In genomic region chr3:64224826-64225606, GRCh38 we compare ENCODE assay signal across 9 cellular contexts. TPM values are rescaled to one million over a fixed set of nuclear protein-coding genes. Genes with fewer than 3 reads are reported as not detected.
DNase-seq lines count a peak whose midpoint lies in the region; ATAC-seq and TF ChIP-seq lines count a peak whose summit lies in the region.
"Had no signal": no experiment of that assay in that cellular context is flagged by ENCODE, and none has a peak within 500 bp of the region (broad histone marks: within the 10 kb centered on the region; RNA-seq: fewer than 3 reads in every experiment).

A gene with protein sequence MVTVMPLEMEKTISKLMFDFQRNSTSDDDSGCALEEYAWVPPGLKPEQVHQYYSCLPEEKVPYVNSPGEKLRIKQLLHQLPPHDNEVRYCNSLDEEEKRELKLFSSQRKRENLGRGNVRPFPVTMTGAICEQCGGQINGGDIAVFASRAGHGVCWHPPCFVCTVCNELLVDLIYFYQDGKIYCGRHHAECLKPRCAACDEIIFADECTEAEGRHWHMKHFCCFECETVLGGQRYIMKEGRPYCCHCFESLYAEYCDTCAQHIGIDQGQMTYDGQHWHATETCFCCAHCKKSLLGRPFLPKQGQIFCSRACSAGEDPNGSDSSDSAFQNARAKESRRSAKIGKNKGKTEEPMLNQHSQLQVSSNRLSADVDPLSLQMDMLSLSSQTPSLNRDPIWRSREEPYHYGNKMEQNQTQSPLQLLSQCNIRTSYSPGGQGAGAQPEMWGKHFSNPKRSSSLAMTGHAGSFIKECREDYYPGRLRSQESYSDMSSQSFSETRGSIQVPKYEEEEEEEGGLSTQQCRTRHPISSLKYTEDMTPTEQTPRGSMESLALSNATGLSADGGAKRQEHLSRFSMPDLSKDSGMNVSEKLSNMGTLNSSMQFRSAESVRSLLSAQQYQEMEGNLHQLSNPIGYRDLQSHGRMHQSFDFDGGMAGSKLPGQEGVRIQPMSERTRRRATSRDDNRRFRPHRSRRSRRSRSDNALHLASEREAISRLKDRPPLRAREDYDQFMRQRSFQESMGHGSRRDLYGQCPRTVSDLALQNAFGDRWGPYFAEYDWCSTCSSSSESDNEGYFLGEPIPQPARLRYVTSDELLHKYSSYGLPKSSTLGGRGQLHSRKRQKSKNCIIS (minus strand): TSS chr3:64225466. CDS start chr3:64198927, 26,539 bp downstream.

- no peaks in the 10 kb centered on the region for H3K27me3 ChIP-seq in adipocyte (replicated peaks; ENCODE audit: control insufficient read depth, insufficient read depth, low read length)
- no peaks in the 10 kb centered on the region for H3K27me3 ChIP-seq in cardiac muscle cell
- no peaks in the 10 kb centered on the region for H3K27me3 ChIP-seq in ovary

- H3K27ac Mint-ChIP-seq in activated CD4-positive, alpha-beta memory T cell treated with anti-CD3 and anti-CD28 coated beads for 36 hours: no peak within 1 kb of the TSS

- H3K4me1 ChIP-seq in adipocyte (ENCODE audit: control insufficient read depth, insufficient read depth, low read length) (peaks cover 68% of the 10 kb centered on the region), cardiac muscle cell (ENCODE audit: low read depth) (peaks cover 14% of the 10 kb centered on the region), ovary (ENCODE audit: insufficient read depth) (peaks cover 14% of the 10 kb centered on the region)

- peaks cover 4% of the 10 kb centered on the region for H3K27me3 Mint-ChIP-seq in activated CD4-positive, alpha-beta memory T cell treated with anti-CD3 and anti-CD28 coated beads for 36 hours

- H3K36me3 Mint-ChIP-seq in activated CD4-positive, alpha-beta memory T cell treated with anti-CD3 and anti-CD28 coated beads for 36 hours: no peaks in the 10 kb centered on the region

- ATAC-seq in HG03095 (IDR thresholded peaks at IDR 0.05; ENCODE audit: unreplicated experiment): peak; percentile 82

- H3K4me3 Mint-ChIP-seq in activated CD4-positive, alpha-beta memory T cell treated with anti-CD3 and anti-CD28 coated beads for 36 hours: no peak within 1 kb of the TSS

- H3K4me3 ChIP-seq in adipocyte (ENCODE audit: low read length): peak within 1 kb of the TSS; percentile 79
- no peak within 1 kb of the TSS for H3K4me3 ChIP-seq in cardiac muscle cell
- H3K4me3 ChIP-seq in ovary: peak within 1 kb of the TSS; percentile 24

- CTCF ChIA-PET in activated CD4-positive, alpha-beta memory T cell treated with anti-CD3 and anti-CD28 coated beads for 36 hours (lab: Charles Lee): no interaction called here

- TF ChIP-seq CTCF in cardiac muscle cell (IDR thresholded peaks at IDR 0.05; ENCODE audit: low read depth, low read length): peak; percentile 25
- TF ChIP-seq CTCF in ovary (IDR thresholded peaks at IDR 0.05): peak in 1 of 3 donors; percentile 41

- TF ChIP-seq POLR2A in ovary (IDR thresholded peaks at IDR 0.05): peak; percentile 24

- H3K36me3 ChIP-seq in adipocyte (ENCODE audit: control insufficient read depth, insufficient read depth, low read length, severe bottlenecking) (no peaks in the 10 kb centered on the region), cardiac muscle cell (no peaks in the 10 kb centered on the region), ovary (no peaks in the 10 kb centered on the region)

- H3K9me3 ChIP-seq in adipocyte (ENCODE audit: control insufficient read depth, low read length) (no peaks in the 10 kb centered on the region), cardiac muscle cell (ENCODE audit: low read depth) (no peaks in the 10 kb centered on the region), ovary (no peaks in the 10 kb centered on the region)

- no peak for TF ChIP-seq EP300 in ovary (IDR thresholded peaks at IDR 0.05)

- POLR2A ChIA-PET in activated CD4-positive, alpha-beta memory T cell treated with anti-CD3 and anti-CD28 coated beads for 36 hours (lab: Charles Lee): no interaction called here

- no peaks in the 10 kb centered on the region for H3K4me1 Mint-ChIP-seq in activated CD4-positive, alpha-beta memory T cell treated with anti-CD3 and anti-CD28 coated beads for 36 hours (ENCODE audit: low read depth)

- H3K27ac ChIP-seq in cardiac muscle cell (no peak within 1 kb of the TSS), ovary (peak within 1 kb of the TSS; percentile 55 to 84)
- H3K27ac ChIP-seq: 22Rv1 had no signal

- no peaks in the 10 kb centered on the region for H3K9me3 Mint-ChIP-seq in activated CD4-positive, alpha-beta memory T cell treated with anti-CD3 and anti-CD28 coated beads for 36 hours

- 6 to 9% (median 7%) methylated on average over 13 of the region's 13 CpGs for WGBS in ovary, 3 donors

- H3K9ac ChIP-seq in adipocyte (ENCODE audit: low read length): peak within 1 kb of the TSS; percentile 78

- intact Hi-C loops in ovary (cut with DNase I): loop anchor here in 1 of 4 donors (5.0 to 10.0 kb wide), 3 partner anchors 37 to 670 kb away; no protein-coding TSS in a partner anchor
- intact Hi-C loops in activated CD4-positive, alpha-beta memory T cell treated with anti-CD3 and anti-CD28 coated beads for 36 hours (cut with micrococcal nuclease): no loop called here

- DNase-seq in NCI-H524 (lab: John Stamatoyannopoulos, UW) (peak; percentile 17 to 66), NCI-H524 treated with DMSO at 0.1 percent for 48 hours (lab: John Stamatoyannopoulos, UW) (no peak), adipocyte (ENCODE audit: low read depth) (peak; percentile 92), cardiac muscle cell (ENCODE audit: low read depth in 1 of 2, low spot score in 1 of 2) (peak; percentile 41 to 89), ovary (peak; percentile 80 to 85 (median 82)), HuH-7.5 (ENCODE audit: low spot score) (no peak)
- no peak for DNase-seq in activated CD4-positive, alpha-beta memory T cell treated with anti-CD3 and anti-CD28 coated beads for 36 hours

RNA-seq across cellular contexts. Expression of the gene that starts here (rescaled TPM):
- total RNA-seq in cardiac muscle cell (11.6 and 11.7 TPM in 2 replicates), ovary (10 to 100 TPM; 22.2 to 34.8 (median 27.2) TPM)
- polyA plus RNA-seq in cardiac muscle cell (3.3 and 4.3 TPM in 2 replicates), ovary (10 to 100 TPM in 1 of 2 donors, 1 to 10 TPM in 1; 6.3 to 18.2 TPM)
- total RNA-seq in activated CD4-positive, alpha-beta memory T cell treated with anti-CD3 and anti-CD28 coated beads for 36 hours: not detected

Comparison
In these comparisons a context has a peak if more than half of its experiments do, and no peak if none do; other contexts are left out.
1. RNA of the gene that starts here (total RNA-seq): 22.2 to 34.8 TPM in ovary and 11.6 to 11.7 TPM in cardiac muscle cell; not detected in activated CD4-positive, alpha-beta memory T cell treated with anti-CD3 and anti-CD28 coated beads for 36 hours; every median in the first group is over 10 times any median in the second.
2. DNase-seq: peak in NCI-H524 (2 of 2), adipocyte (single experiment), cardiac muscle cell (2 of 2) and ovary (5 of 5); none in NCI-H524 treated with DMSO at 0.1 percent for 48 hours (single experiment), activated CD4-positive, alpha-beta memory T cell treated with anti-CD3 and anti-CD28 coated beads for 36 hours (single experiment) and HuH-7.5 (single experiment).